ENCODE assay signal across 12 cellular contexts in the genomic region with DNA sequence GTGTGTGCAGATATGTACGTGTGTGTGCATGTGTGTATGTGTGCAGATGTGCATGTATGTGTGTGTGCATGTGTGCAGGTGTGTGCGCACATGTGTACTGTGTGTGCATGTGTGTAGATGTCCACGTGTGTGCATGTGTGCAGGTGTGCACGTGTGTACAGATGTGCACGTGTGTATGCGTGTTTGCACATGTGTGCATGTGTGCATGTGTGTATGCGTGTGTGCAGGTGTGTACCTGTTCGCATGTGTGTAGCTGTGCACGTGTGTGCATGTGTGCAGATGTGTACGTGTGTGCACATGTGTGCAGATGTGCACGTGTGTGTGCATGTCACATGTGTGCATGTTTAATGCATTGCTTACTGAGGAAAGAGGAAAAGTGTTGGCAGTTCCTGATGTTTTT. TPM values are rescaled to one million over a fixed set of nuclear protein-coding genes. Genes with fewer than 3 reads are reported as not detected.
DNase-seq lines count a peak whose midpoint lies in the region; ATAC-seq, FAIRE-seq and TF ChIP-seq lines count a peak whose summit lies in the region.
"Had no signal": no experiment of that assay in that cellular context is flagged by ENCODE, and none has a peak within 500 bp of the region (broad histone marks: within the 10 kb centered on the region; RNA-seq: fewer than 3 reads in every experiment).

No MANE protein-coding gene starts in this region.

- no peaks in the 10 kb centered on the region; the same call in 1 of the 2 replicates for H3K9me1 ChIP-seq in IMR-90 (ENCODE audit: insufficient read depth, low read length)
- no peaks in the 10 kb centered on the region for H3K9me1 ChIP-seq in endothelial cell of umbilical vein (replicated peaks; ENCODE audit: control insufficient read depth, extremely low read depth, insufficient read depth, low read length)

- no peaks in the 10 kb centered on the region for H3K36me3 Mint-ChIP-seq in Caco-2 (ENCODE audit: insufficient read depth, unreplicated experiment)

- H3K9me3 ChIP-seq in IMR-90 (ENCODE audit: control insufficient read depth, insufficient read depth, low read length) (no peaks in the 10 kb centered on the region), endothelial cell of umbilical vein (replicated peaks; ENCODE audit: control insufficient read depth, insufficient read depth, low read length) (no peaks in the 10 kb centered on the region), trophoblast cell (ENCODE audit: insufficient read depth, low read depth, low read length) (peaks cover 6% of the 10 kb centered on the region), Caco-2 (no peaks in the 10 kb centered on the region), mammary epithelial cell (replicated peaks; ENCODE audit: insufficient read depth, low read length) (no peaks in the 10 kb centered on the region)
- H3K9me3 ChIP-seq: BLaER1 had no signal

- BruUV-seq in IMR-90 (replicated peaks; lab: Mats Ljungman, UMichigan) (no TSS peak), endothelial cell of umbilical vein (replicated peaks; lab: Mats Ljungman, UMichigan) (no TSS peak), Caco-2 (replicated peaks; lab: Mats Ljungman, UMichigan) (no TSS peak), mammary epithelial cell (replicated peaks; lab: Mats Ljungman, UMichigan) (no TSS peak)

- DNase-seq in GM12891 (ENCODE audit: insufficient read length, low spot score) (no peak), IMR-90 (no peak), endothelial cell of umbilical vein (ENCODE audit: low read depth, low spot score) (no peak), trophoblast cell (no peak), Caco-2 (no peak), mammary epithelial cell (no peak), SKM-1 treated with dmso at 0.1 percent for 144 hours (lab: John Stamatoyannopoulos, UW; ENCODE audit: unreplicated experiment) (no peak)
- DNase-seq: 8988T, DMS 273 treated with DMSO at 0.1 percent for 48 hours, GM23248, H7 had no signal

- no peak overlapping the region for H2BK12ac ChIP-seq in trophoblast cell (ENCODE audit: low read length)

- dilution Hi-C loops in IMR-90 (cut with HindIII; ENCODE audit: low sequenced_read_pairs, unreplicated experiment) (no loop called here), endothelial cell of umbilical vein (cut with MboI; ENCODE audit: extremely low pct_ligation_motif_present, low sequenced_read_pairs) (no loop called here), mammary epithelial cell (cut with HindIII; ENCODE audit: low sequenced_read_pairs) (loop anchor here (5.0 kb wide), 1 partner anchor 48 kb away; no protein-coding TSS in a partner anchor)

- no peak overlapping the region for H3K27ac ChIP-seq in IMR-90 (ENCODE audit: insufficient read depth, low read length)
- no peak overlapping the region for H3K27ac ChIP-seq in endothelial cell of umbilical vein (ENCODE audit: insufficient read depth, low read depth, low read length)
- no peak overlapping the region for H3K27ac ChIP-seq in trophoblast cell (ENCODE audit: low read depth, low read length)
- no peak overlapping the region for H3K27ac ChIP-seq in mammary epithelial cell (ENCODE audit: insufficient read depth, low read depth, low read length)
- H3K27ac ChIP-seq: BLaER1, GM23248 had no signal

- H4K91ac ChIP-seq in IMR-90 (ENCODE audit: insufficient read depth, low read depth, low read length) (no peak overlapping the region), trophoblast cell (ENCODE audit: low read depth, low read length) (no peak overlapping the region)

- H4K8ac ChIP-seq in IMR-90 (ENCODE audit: low read depth in 2 of 2, low read length in 2 of 2) (no peak overlapping the region), trophoblast cell (ENCODE audit: low read depth, low read length) (no peak overlapping the region)

- H3K23ac ChIP-seq in IMR-90 (ENCODE audit: low read depth, low read length) = no peak overlapping the region
- H3K23ac ChIP-seq in trophoblast cell (ENCODE audit: low read length) = peak overlapping the region; percentile 76

- no peak overlapping the region for H3K56ac ChIP-seq in IMR-90 (ENCODE audit: extremely low read depth, insufficient read depth, low read length)

- H3K4ac ChIP-seq in IMR-90 (ENCODE audit: low read depth, low read length) = no peak overlapping the region
- no peak overlapping the region for H3K4ac ChIP-seq in trophoblast cell (ENCODE audit: low read depth, low read length)

- no peak overlapping the region for H3K9ac ChIP-seq in IMR-90 (ENCODE audit: low read depth, low read length)
- no peak overlapping the region for H3K9ac ChIP-seq in endothelial cell of umbilical vein (replicated peaks; ENCODE audit: extremely low read depth, insufficient read depth, low read length)
- H3K9ac ChIP-seq in trophoblast cell (ENCODE audit: low read length) = no peak overlapping the region
- H3K9ac ChIP-seq in mammary epithelial cell (ENCODE audit: insufficient read depth, low read length) = no peak overlapping the region
- H3K9ac ChIP-seq: BLaER1, GM23248 had no signal

- no peak overlapping the region for H3K4me3 ChIP-seq in IMR-90 (ENCODE audit: insufficient read depth, low read depth, low read length)
- H3K4me3 ChIP-seq in endothelial cell of umbilical vein (replicated peaks in 1 of 3; ENCODE audit: insufficient read depth in 1 of 3, low read depth in 1 of 3, low read length in 3 of 3) = no peak overlapping the region
- peak overlapping the region; percentile 49 for H3K4me3 ChIP-seq in trophoblast cell (ENCODE audit: low read depth, low read length)
- no peak overlapping the region for H3K4me3 ChIP-seq in Caco-2 (ENCODE audit: low read depth, low read length)
- H3K4me3 ChIP-seq in mammary epithelial cell (replicated peaks in 1 of 3; ENCODE audit: insufficient read depth in 1 of 3, low read depth in 2 of 3, low read length in 3 of 3) = no peak overlapping the region
- H3K4me3 ChIP-seq: BLaER1, GM23248 had no signal

- H3K4me2 ChIP-seq in IMR-90 (ENCODE audit: low read depth, low read length) (no peak overlapping the region), endothelial cell of umbilical vein (ENCODE audit: insufficient read depth, low read length) (no peak overlapping the region), trophoblast cell (ENCODE audit: low read length) (no peak overlapping the region), mammary epithelial cell (ENCODE audit: insufficient read depth, low read depth, low read length) (no peak overlapping the region)

- in situ Hi-C loops in IMR-90 (cut with MboI; ENCODE audit: low sequenced_read_pairs) = no loop called here
- in situ Hi-C loops in mammary epithelial cell (cut with MboI; ENCODE audit: low sequenced_read_pairs in 2 of 2) = no loop called here

- POLR2A ChIA-PET in IMR-90 (lab: Charles Lee; ENCODE audit: unreplicated experiment) (no interaction called here), endothelial cell of umbilical vein (lab: Charles Lee) (no interaction called here), Caco-2 (lab: Charles Lee) (no interaction called here)

- H3K4me3 Mint-ChIP-seq in Caco-2 (ENCODE audit: unreplicated experiment) = no peak overlapping the region

- no peak overlapping the region for H4K12ac ChIP-seq in trophoblast cell (ENCODE audit: low read depth, low read length)

- H3K18ac ChIP-seq in IMR-90 (ENCODE audit: low read depth, low read length) (no peak overlapping the region), trophoblast cell (ENCODE audit: low read length) (no peak overlapping the region)

- H2AFZ ChIP-seq in IMR-90 (replicated peaks; ENCODE audit: low read length, poor library complexity) (peak overlapping the region; percentile 75), endothelial cell of umbilical vein (ENCODE audit: low read depth, low read length) (no peak overlapping the region), trophoblast cell (ENCODE audit: insufficient read depth, low read length, poor library complexity) (no peak overlapping the region), mammary epithelial cell (ENCODE audit: low read depth, low read length) (no peak overlapping the region)
- H2AFZ ChIP-seq: GM23248 had no signal

- H3K27me3 ChIP-seq in IMR-90 (ENCODE audit: control insufficient read depth, insufficient read depth, low read length) = peaks cover 48% of the 10 kb centered on the region
- no peaks in the 10 kb centered on the region for H3K27me3 ChIP-seq in endothelial cell of umbilical vein (ENCODE audit: control insufficient read depth in 2 of 2, insufficient read depth in 2 of 2, low read length in 2 of 2)
- H3K27me3 ChIP-seq in trophoblast cell (ENCODE audit: insufficient read depth, low read length) = no peaks in the 10 kb centered on the region
- peaks cover 1% of the 10 kb centered on the region for H3K27me3 ChIP-seq in Caco-2 (replicated peaks; ENCODE audit: control insufficient read depth, insufficient read depth, low read length)
- H3K27me3 ChIP-seq in mammary epithelial cell (ENCODE audit: insufficient read depth, low read length) = peaks cover 3% of the 10 kb centered on the region

- H3K4me1 ChIP-seq in IMR-90 (ENCODE audit: control insufficient read depth, insufficient read depth, low read length) (no peaks in the 10 kb centered on the region), endothelial cell of umbilical vein (ENCODE audit: control insufficient read depth, extremely low read depth, insufficient read depth, low read length) (no peaks in the 10 kb centered on the region), trophoblast cell (ENCODE audit: control insufficient read depth in 1 of 2, insufficient read depth in 2 of 2, low read length in 2 of 2) (no peaks in the 10 kb centered on the region), Caco-2 (no peaks in the 10 kb centered on the region), mammary epithelial cell (ENCODE audit: insufficient read depth, low read length) (no peaks in the 10 kb centered on the region)

- no peak overlapping the region for H3K27ac Mint-ChIP-seq in Caco-2 (ENCODE audit: unreplicated experiment)

- no peak for TF ChIP-seq CTCF in IMR-90 (conservative IDR thresholded peaks at IDR 0.05; ENCODE audit: low read depth, low read length)
- no peak for TF ChIP-seq CTCF in endothelial cell of umbilical vein (IDR thresholded peaks at IDR 0.05; ENCODE audit: extremely low read depth in 1 of 2, insufficient read depth in 1 of 2, low read depth in 1 of 2, low read length in 2 of 2)
- no peak for TF ChIP-seq CTCF in Caco-2 (IDR thresholded peaks at IDR 0.05; ENCODE audit: insufficient read depth in 1 of 2, low read depth in 1 of 2, low read length in 1 of 2, severe bottlenecking in 1 of 2, unreplicated experiment in 1 of 2)
- TF ChIP-seq CTCF in mammary epithelial cell (conservative IDR thresholded peaks at IDR 0.05 in 1 of 2, IDR thresholded peaks at IDR 0.05 in 1 of 2; ENCODE audit: extremely low read depth in 1 of 2, insufficient read depth in 1 of 2, low read depth in 1 of 2, low read length in 2 of 2) = no peak

- H3K79me2 ChIP-seq in endothelial cell of umbilical vein (ENCODE audit: control insufficient read depth, insufficient read depth, low read length) = no peaks in the 10 kb centered on the region
- no peaks in the 10 kb centered on the region for H3K79me2 ChIP-seq in trophoblast cell (ENCODE audit: control insufficient read depth, insufficient read depth, low read length, poor library complexity)
- no peaks in the 10 kb centered on the region for H3K79me2 ChIP-seq in mammary epithelial cell (ENCODE audit: insufficient read depth, low read length)

- H3K4me1 Mint-ChIP-seq in Caco-2 (ENCODE audit: low read depth, unreplicated experiment) = no peaks in the 10 kb centered on the region

- H2AK5ac ChIP-seq in IMR-90 (ENCODE audit: low read depth, low read length) (no peak overlapping the region), trophoblast cell (ENCODE audit: low read length) (no peak overlapping the region)

- H3K36me3 ChIP-seq in IMR-90 (ENCODE audit: control insufficient read depth, insufficient read depth, low read length) (no peaks in the 10 kb centered on the region), endothelial cell of umbilical vein (ENCODE audit: control insufficient read depth in 2 of 2, extremely low read depth in 1 of 2, insufficient read depth in 2 of 2, low read length in 2 of 2) (no peaks in the 10 kb centered on the region), trophoblast cell (ENCODE audit: control insufficient read depth in 1 of 2, insufficient read depth in 2 of 2, low read length in 2 of 2) (no peaks in the 10 kb centered on the region), Caco-2 (ENCODE audit: control insufficient read depth, insufficient read depth, low read length) (no peaks in the 10 kb centered on the region), mammary epithelial cell (ENCODE audit: insufficient read depth, low read length) (no peaks in the 10 kb centered on the region)
- H3K36me3 ChIP-seq: BLaER1 had no signal

- ATAC-seq in IMR-90 (ENCODE audit: low read depth) = no peak

- H3K79me1 ChIP-seq in IMR-90 (ENCODE audit: low read depth in 1 of 2, low read length in 2 of 2) = no peaks in the 10 kb centered on the region
- no peaks in the 10 kb centered on the region for H3K79me1 ChIP-seq in trophoblast cell (ENCODE audit: low read length)

- H2BK120ac ChIP-seq in IMR-90 (ENCODE audit: low read depth, low read length) (no peak overlapping the region), trophoblast cell (ENCODE audit: insufficient read depth, low read length, poor library complexity) (no peak overlapping the region)

- H2BK5ac ChIP-seq in IMR-90 (ENCODE audit: low read depth, low read length, poor library complexity, severe bottlenecking) (no peak overlapping the region), trophoblast cell (ENCODE audit: low read depth, low read length, poor library complexity) (no peak overlapping the region)

- intact Hi-C loops in IMR-90 (cut with micrococcal nuclease) = loop anchor here (1.0 to 2.0 kb wide), 2 partner anchors 45 to 296 kb away; no protein-coding TSS in a partner anchor
- intact Hi-C loops in endothelial cell of umbilical vein (cut with micrococcal nuclease) = no loop called here
- intact Hi-C loops in Caco-2 (cut with micrococcal nuclease; ENCODE audit: unreplicated experiment) = no loop called here
- intact Hi-C loops in mammary epithelial cell (cut with micrococcal nuclease) = loop anchor here (1.0 to 2.0 kb wide), 3 partner anchors 45 to 206 kb away; no protein-coding TSS in a partner anchor

- H2BK15ac ChIP-seq in IMR-90 (ENCODE audit: low read depth, low read length) = no peak overlapping the region

- H2AK9ac ChIP-seq in IMR-90 (replicated peaks; ENCODE audit: low read depth, low read length, poor library complexity) = peak overlapping the region; percentile 28

- H4K20me1 ChIP-seq in IMR-90 (ENCODE audit: insufficient read depth, low read length) (no peaks in the 10 kb centered on the region; the same call in 1 of the 2 replicates), endothelial cell of umbilical vein (replicated peaks; ENCODE audit: control insufficient read depth, extremely low read depth, insufficient read depth, low read length) (no peaks in the 10 kb centered on the region), mammary epithelial cell (ENCODE audit: insufficient read depth, low read length) (no peaks in the 10 kb centered on the region)

- TF ChIP-seq RAD21 in IMR-90 (IDR thresholded peaks at IDR 0.05; ENCODE audit: low read length) = no peak

- no peak for TF ChIP-seq POLR2A in GM12891 (IDR thresholded peaks at IDR 0.05; ENCODE audit: low read depth, low read length)
- no peak for TF ChIP-seq POLR2A in IMR-90 (IDR thresholded peaks at IDR 0.05; ENCODE audit: low read depth, low read length)
- TF ChIP-seq POLR2A in endothelial cell of umbilical vein (IDR thresholded peaks at IDR 0.05; ENCODE audit: low read depth, low read length) = no peak

- H2BK20ac ChIP-seq in IMR-90 (ENCODE audit: low read depth, low read length) = no peak overlapping the region

- CTCF ChIA-PET in IMR-90 (lab: Yijun Ruan, JAX) (interaction anchor here (1.4 kb wide), 1 partner anchor 45 kb away, joined by 8 read pairs; no protein-coding TSS in a partner anchor), endothelial cell of umbilical vein (lab: Charles Lee) (no interaction called here), Caco-2 (lab: Charles Lee) (no interaction called here), mammary epithelial cell (lab: Charles Lee; ENCODE audit: low non-redundant PET) (no interaction called here)

- H3K14ac ChIP-seq in IMR-90 (replicated peaks; ENCODE audit: low read depth, low read length) (no peak overlapping the region), trophoblast cell (ENCODE audit: low read length) (no peak overlapping the region)

- peaks cover 32% of the 10 kb centered on the region for H3K27me3 Mint-ChIP-seq in Caco-2 (ENCODE audit: insufficient read depth, unreplicated experiment)

- H3K9me3 Mint-ChIP-seq in Caco-2 (ENCODE audit: unreplicated experiment) = no peaks in the 10 kb centered on the region

- peak; percentile 74 for FAIRE-seq in GM12891 (lab: Jason Lieb, UNC)
- no peak for FAIRE-seq in endothelial cell of umbilical vein (lab: Jason Lieb, UNC)

- no peak overlapping the region for H4K5ac ChIP-seq in IMR-90 (ENCODE audit: low read depth, low read length)

- WGBS in IMR-90 (ENCODE audit: extremely low coverage in 2 of 2, insufficient read length in 1 of 2), 2 experiments = 73% methylated on average over 8 of the region's 11 CpGs; no CpG with 5 or more reads in 1 of the 2 experiments
- WGBS in trophoblast cell (ENCODE audit: extremely low coverage, insufficient coverage, insufficient read length) = no CpG with 5 or more reads among the region's 11 CpGs
- 74% methylated on average over 11 of the region's 11 CpGs for WGBS in mammary epithelial cell (ENCODE audit: low coverage, missing lambda C conversion rate)

RNA-seq across cellular contexts. Expression of a gene that starts 55.7 kb away (rescaled TPM):
- polyA plus RNA-seq in GM12891 (2012; ENCODE audit: low read depth, missing spikeins) = 35.8 TPM
- total RNA-seq in IMR-90 (2012; rRNA removed) = 36.0 and 44.2 TPM in 2 replicates
- polyA plus RNA-seq in IMR-90 (2012; rRNA removed) = 31.4 and 35.7 TPM in 2 replicates
- 15.7 and 19.1 TPM in 2 replicates for polyA plus RNA-seq in IMR-90 (2012; cell fraction: cytosol; rRNA removed)
- polyA plus RNA-seq in IMR-90 (2012; cell fraction: nucleus; rRNA removed; ENCODE audit: low replicate concordance) = 19.1 and 24.9 TPM in 2 replicates
- total RNA-seq in endothelial cell of umbilical vein = 74.1 and 85.6 TPM in 2 replicates
- 26.5 and 31.0 TPM in 2 replicates for polyA plus RNA-seq in endothelial cell of umbilical vein
- 42.4 and 48.7 TPM in 2 replicates for polyA plus RNA-seq in endothelial cell of umbilical vein (2011; cell fraction: cytosol; rRNA removed)
- 51.9 and 53.9 TPM in 2 replicates for polyA plus RNA-seq in endothelial cell of umbilical vein (2011; cell fraction: nucleus; rRNA removed)
- 76.5 and 84.5 TPM in 2 replicates for polyA plus RNA-seq in endothelial cell of umbilical vein (2012)
- polyA minus RNA-seq in endothelial cell of umbilical vein = 37.4 and 42.8 TPM in 2 replicates
- 69.3 TPM for polyA minus RNA-seq in endothelial cell of umbilical vein (2011; cell fraction: cytosol; rRNA and poly(A)+ RNA removed)
- polyA minus RNA-seq in endothelial cell of umbilical vein (2011; cell fraction: nucleus; rRNA and poly(A)+ RNA removed) = 14.3 and 17.3 TPM in 2 replicates
- polyA plus RNA-seq in trophoblast cell (2013) = 60.6 and 65.9 TPM in 2 replicates
- 118 and 136 TPM in 2 replicates for total RNA-seq in Caco-2 (2022)
- 100 to 1,000 TPM in 1 of 2 donors, 10 to 100 TPM in 1; 53.5 to 111 TPM for total RNA-seq in mammary epithelial cell
- 80.6 TPM for polyA plus RNA-seq in mammary epithelial cell
- 93.5 TPM for polyA minus RNA-seq in mammary epithelial cell

Comparison
In these comparisons a context has a peak if more than half of its experiments do, and no peak if none do; other contexts are left out.
1. intact Hi-C loops: an anchor here in IMR-90 (1.0 to 2.0 kb wide) and mammary epithelial cell (1.0 to 2.0 kb wide); none called in endothelial cell of umbilical vein and Caco-2.